In genomic region chrX:110156167-110156754, GRCh38 we compare ENCODE assay signal across 9 cellular contexts.
A peak's percentile ranks its signal among the peaks of the same experiment; 100 is the strongest.
DNase-seq lines count a peak whose midpoint lies in the region; ATAC-seq and TF ChIP-seq lines count a peak whose summit lies in the region.
"Had no signal": no experiment of that assay in that cellular context is flagged by ENCODE, and none has a peak within 500 bp of the region (broad histone marks: within the 10 kb centered on the region; RNA-seq: fewer than 3 reads in every experiment).

No MANE protein-coding gene starts in this region.

- H4K20me1 ChIP-seq in Karpas-422 (ENCODE audit: insufficient read depth, low read depth, low read length) = no peaks in the 10 kb centered on the region

- ATAC-seq in natural killer cell treated with Interleukin-12 subunit alpha and Interleukin-12 subunit beta and Interleukin-15 and Interleukin-18, amount 100 ng/mL, for 72 hours = no peak
- ATAC-seq in GM21447 (IDR thresholded peaks at IDR 0.05; ENCODE audit: unreplicated experiment) (no peak), WTC11 (no peak)
- ATAC-seq in activated naive CD4-positive, alpha-beta T cell treated with anti-CD3 and anti-CD28 coated beads, Interleukin-2, amount 50 U/mL, for 72 hours = no peak

- no peaks in the 10 kb centered on the region for H3K9me3 ChIP-seq in CD4-positive, alpha-beta memory T cell (ENCODE audit: control insufficient read depth in 1 of 2, low read length in 2 of 2)
- no peaks in the 10 kb centered on the region for H3K9me3 ChIP-seq in Karpas-422 (ENCODE audit: low read length)

- H3K4me1 Mint-ChIP-seq in CD4-positive, alpha-beta memory T cell = peaks cover 7 to 13% (median 8%) of the 10 kb centered on the region in 4 donors
- H3K4me1 Mint-ChIP-seq in MCF 10A (ENCODE audit: insufficient read depth, unreplicated experiment) (peaks cover 12% of the 10 kb centered on the region), WTC11 (0 out of 2 replicates have a peak, but pooled peaks cover 6% of the 10 kb centered on the region)
- peaks cover 10% of the 10 kb centered on the region in 2 donors for H3K4me1 Mint-ChIP-seq in natural killer cell treated with Interleukin-12 subunit alpha and Interleukin-12 subunit beta and Interleukin-15 and Interleukin-18, amount 100 ng/mL, for 72 hours (ENCODE audit: low read depth in 2 of 2)

- no peaks in the 10 kb centered on the region for H3K9me2 ChIP-seq in Karpas-422 (replicated peaks; ENCODE audit: insufficient read depth, low read length)

- CTCF ChIA-PET in CD4-positive, alpha-beta memory T cell (lab: Charles Lee; ENCODE audit: partially characterized antibody) = interaction anchor here (0.8 to 11.3 kb wide), 11 partner anchors 9 to 264 kb away, joined by 3 to 434 read pairs (median 4); partner anchors contain the start of gene RTL9
- CTCF ChIA-PET in MCF 10A (lab: Yijun Ruan, JAX) (interaction anchor here (0.6 to 19.7 kb wide), 21 partner anchors 8 to 691 kb away, joined by 3 to 432 read pairs (median 3); no protein-coding TSS in a partner anchor), WTC11 (lab: Charles Lee) (interaction anchor here (0.7 kb wide), 1 partner anchor 262 kb away, joined by 3 read pairs; no protein-coding TSS in a partner anchor)

- POLR2A ChIA-PET in CD4-positive, alpha-beta memory T cell (lab: Charles Lee; ENCODE audit: partially characterized antibody) = interaction anchor here (1.0 kb wide), 1 partner anchor 73 kb away, joined by 4 read pairs; no protein-coding TSS in a partner anchor
- POLR2A ChIA-PET in MCF 10A (lab: Yijun Ruan, JAX) = interaction anchor here (1.2 to 1.6 kb wide), 2 partner anchors 251 to 255 kb away, joined by 4 to 5 read pairs; no protein-coding TSS in a partner anchor
- POLR2A ChIA-PET in WTC11 (lab: Charles Lee) = no interaction called here

- peak in 4 of 5 donors; percentile 19 to 33 (median 28) for DNase-seq in CD4-positive, alpha-beta memory T cell
- DNase-seq in Karpas-422 = peak; percentile 66
- peak; percentile 29 for DNase-seq in MCF 10A (ENCODE audit: unreplicated experiment)
- DNase-seq in natural killer cell treated with Interleukin-12 subunit alpha and Interleukin-12 subunit beta and Interleukin-15 and Interleukin-18, amount 100 ng/mL, for 72 hours (ENCODE audit: low spot score) = peak; percentile 63
- DNase-seq in A172 (ENCODE audit: low spot score) = no peak
- DNase-seq in activated naive CD4-positive, alpha-beta T cell treated with anti-CD3 and anti-CD28 coated beads, Interleukin-2, amount 50 U/mL, for 72 hours (ENCODE audit: low spot score in 2 of 2) = no peak
- no peak for DNase-seq in WTC11 (ENCODE audit: low spot score)

- no TSS peak for BruUV-seq in MCF 10A (replicated peaks; lab: Mats Ljungman, UMichigan)

- H3K4me2 ChIP-seq in Karpas-422 (ENCODE audit: low read depth, low read length, poor library complexity, severe bottlenecking) = no peak overlapping the region

- no peak overlapping the region for H3K4me3 Mint-ChIP-seq in CD4-positive, alpha-beta memory T cell
- H3K4me3 Mint-ChIP-seq in MCF 10A (ENCODE audit: unreplicated experiment) (no peak overlapping the region), WTC11 (no peak overlapping the region)
- no peak overlapping the region for H3K4me3 Mint-ChIP-seq in natural killer cell treated with Interleukin-12 subunit alpha and Interleukin-12 subunit beta and Interleukin-15 and Interleukin-18, amount 100 ng/mL, for 72 hours

- no peak overlapping the region for H2AFZ ChIP-seq in Karpas-422 (ENCODE audit: low read length)

- no peak overlapping the region for H3K27ac Mint-ChIP-seq in CD4-positive, alpha-beta memory T cell
- no peak overlapping the region for H3K27ac Mint-ChIP-seq in MCF 10A (ENCODE audit: low read depth, unreplicated experiment)
- no peak overlapping the region for H3K27ac Mint-ChIP-seq in natural killer cell treated with Interleukin-12 subunit alpha and Interleukin-12 subunit beta and Interleukin-15 and Interleukin-18, amount 100 ng/mL, for 72 hours
- no peak overlapping the region for H3K27ac Mint-ChIP-seq in activated naive CD4-positive, alpha-beta T cell treated with anti-CD3 and anti-CD28 coated beads, Interleukin-2, amount 50 U/mL, for 72 hours
- no peak overlapping the region for H3K27ac Mint-ChIP-seq in WTC11

- H3K36me3 ChIP-seq in CD4-positive, alpha-beta memory T cell (ENCODE audit: insufficient read depth, low read length) = no peaks in the 10 kb centered on the region
- H3K36me3 ChIP-seq in Karpas-422 (ENCODE audit: insufficient read depth, low read length) = no peaks in the 10 kb centered on the region

- H3K79me2 ChIP-seq in Karpas-422 (ENCODE audit: low read length) = no peaks in the 10 kb centered on the region

- H3K27me3 Mint-ChIP-seq in CD4-positive, alpha-beta memory T cell = no peaks in the 10 kb centered on the region
- peaks cover 43% of the 10 kb centered on the region for H3K27me3 Mint-ChIP-seq in MCF 10A (ENCODE audit: insufficient read depth, unreplicated experiment)
- H3K27me3 Mint-ChIP-seq in natural killer cell treated with Interleukin-12 subunit alpha and Interleukin-12 subunit beta and Interleukin-15 and Interleukin-18, amount 100 ng/mL, for 72 hours = peaks cover 0 to 11% of the 10 kb centered on the region in 2 donors
- no peaks in the 10 kb centered on the region for H3K27me3 Mint-ChIP-seq in WTC11 (ENCODE audit: low read depth)

- TF ChIP-seq CTCF in MCF 10A (IDR thresholded peaks at IDR 0.05; ENCODE audit: unreplicated experiment) (peak; percentile 34), WTC11 (IDR thresholded peaks at IDR 0.05) (no peak)

- no peak overlapping the region for H3K9ac ChIP-seq in Karpas-422 (ENCODE audit: low read length)

- H3K4me3 ChIP-seq in CD4-positive, alpha-beta memory T cell (ENCODE audit: low read length in 2 of 2) = no peak overlapping the region
- H3K4me3 ChIP-seq in Karpas-422 (ENCODE audit: low read length) = no peak overlapping the region
- H3K4me3 ChIP-seq: SK-N-MC had no signal

- no peak overlapping the region for H3K27ac ChIP-seq in CD4-positive, alpha-beta memory T cell (ENCODE audit: low read depth, low read length)
- no peak overlapping the region for H3K27ac ChIP-seq in Karpas-422 (ENCODE audit: low read length)
- H3K27ac ChIP-seq: SK-N-MC had no signal

- peaks cover 6% of the 10 kb centered on the region for H3K4me1 ChIP-seq in CD4-positive, alpha-beta memory T cell (ENCODE audit: insufficient read depth, low read length)
- no peaks in the 10 kb centered on the region for H3K4me1 ChIP-seq in Karpas-422 (ENCODE audit: low read length)

- H3K9me3 Mint-ChIP-seq in CD4-positive, alpha-beta memory T cell = peaks cover 0 to 1% (median 0%) of the 10 kb centered on the region in 8 donors
- no peaks in the 10 kb centered on the region for H3K9me3 Mint-ChIP-seq in MCF 10A (ENCODE audit: unreplicated experiment)
- H3K9me3 Mint-ChIP-seq in natural killer cell treated with Interleukin-12 subunit alpha and Interleukin-12 subunit beta and Interleukin-15 and Interleukin-18, amount 100 ng/mL, for 72 hours = no peaks in the 10 kb centered on the region
- H3K9me3 Mint-ChIP-seq in activated naive CD4-positive, alpha-beta T cell treated with anti-CD3 and anti-CD28 coated beads, Interleukin-2, amount 50 U/mL, for 72 hours = no peaks in the 10 kb centered on the region
- no peaks in the 10 kb centered on the region for H3K9me3 Mint-ChIP-seq in WTC11

- H3K36me3 Mint-ChIP-seq in CD4-positive, alpha-beta memory T cell = peaks cover 0 to 2% of the 10 kb centered on the region in 2 donors
- H3K36me3 Mint-ChIP-seq in MCF 10A (ENCODE audit: insufficient read depth, unreplicated experiment) = peaks cover 41% of the 10 kb centered on the region
- no peaks in the 10 kb centered on the region for H3K36me3 Mint-ChIP-seq in natural killer cell treated with Interleukin-12 subunit alpha and Interleukin-12 subunit beta and Interleukin-15 and Interleukin-18, amount 100 ng/mL, for 72 hours
- no peaks in the 10 kb centered on the region for H3K36me3 Mint-ChIP-seq in activated naive CD4-positive, alpha-beta T cell treated with anti-CD3 and anti-CD28 coated beads, Interleukin-2, amount 50 U/mL, for 72 hours
- H3K36me3 Mint-ChIP-seq in WTC11 = no peaks in the 10 kb centered on the region

- intact Hi-C loops in CD4-positive, alpha-beta memory T cell (cut with micrococcal nuclease) = loop anchor here (1.0 kb wide), 2 partner anchors 252 to 257 kb away; no protein-coding TSS in a partner anchor
- intact Hi-C loops in MCF 10A (cut with micrococcal nuclease) = no loop called here

- no peaks in the 10 kb centered on the region for H3K27me3 ChIP-seq in CD4-positive, alpha-beta memory T cell (ENCODE audit: insufficient read depth, low read length)
- no peaks in the 10 kb centered on the region for H3K27me3 ChIP-seq in Karpas-422 (ENCODE audit: low read length)

TF ChIP-seq in WTC11, 78 proteins besides CTCF, POLR2A, EP300 and RAD21 (continues in another document):
- TF ChIP-seq CREM (CRISPR knock-in tag; IDR thresholded peaks at IDR 0.05) = no peak
- TF ChIP-seq RELA (CRISPR knock-in tag; IDR thresholded peaks at IDR 0.05; ENCODE audit: borderline replicate concordance) = no peak
- TF ChIP-seq AFF4 (CRISPR knock-in tag; IDR thresholded peaks at IDR 0.05; ENCODE audit: borderline replicate concordance) = no peak

Comparison
In these comparisons a context has a peak if more than half of its experiments do, and no peak if none do; other contexts are left out.
1. DNase-seq: peak in CD4-positive, alpha-beta memory T cell (4 of 5), Karpas-422 (single experiment), MCF 10A (single experiment) and natural killer cell treated with Interleukin-12 subunit alpha and Interleukin-12 subunit beta and Interleukin-15 and Interleukin-18, amount 100 ng/mL, for 72 hours (single experiment); none in A172 (single experiment), activated naive CD4-positive, alpha-beta T cell treated with anti-CD3 and anti-CD28 coated beads, Interleukin-2, amount 50 U/mL, for 72 hours (0 of 2) and WTC11 (single experiment).